ENCODE assay signal across 20 cellular contexts in genomic region chr10:86269332-86269731, GRCh38.
"Had no signal": no experiment of that assay in that cellular context is flagged by ENCODE, and none has a peak within 500 bp of the region (broad histone marks: within the 10 kb centered on the region; RNA-seq: fewer than 3 reads in every experiment).

No MANE protein-coding gene starts in this region.

- H3K36me3 Mint-ChIP-seq: activated naive CD8-positive, alpha-beta T cell; naive thymus-derived CD4-positive, alpha-beta T cell; T-cell had no signal

- H3K27ac Mint-ChIP-seq: activated naive CD8-positive, alpha-beta T cell; naive thymus-derived CD4-positive, alpha-beta T cell; T-cell had no signal

- H3K9me3 Mint-ChIP-seq: central memory CD8-positive, alpha-beta T cell had no signal

- H3K27ac ChIP-seq: body of pancreas, pancreas, suprapubic skin had no signal

- H3K4me1 ChIP-seq: body of pancreas, pancreas, suprapubic skin had no signal

- H3K9me3 ChIP-seq: body of pancreas, mucosa of descending colon, pancreas, SK-N-SH, suprapubic skin had no signal

- DNase-seq: activated CD4-positive, CD25-positive, alpha-beta regulatory T cell treated with anti-CD3 and anti-CD28 coated beads, Interleukin-2, amount 50 U/mL, for 72 hours; activated gamma-delta T cell treated with Interleukin-2 at 50 U/mL for 16 hours; activated T-cell treated with anti-CD3 and anti-CD28 coated beads, Interleukin-2, amount 50 U/mL, for 48 hours; amniotic stem cell; cortex of kidney; effector memory CD4-positive, alpha-beta T cell; foreskin melanocyte; mucosa of descending colon; stimulated activated CD4-positive, alpha-beta T cell treated with anti-CD3 and anti-CD28 coated beads, Interleukin-15, amount 100 ng/mL, for 24 hours; stimulated activated CD4-positive, alpha-beta T cell treated with anti-CD3 and anti-CD28 coated beads, Interleukin-4, amount 100 ng/mL, for 1 hour; stimulated activated naive CD4-positive, alpha-beta T cell treated with Interleukin-2 at 50 U/mL for 16 hours; T-helper 9 cell had no signal

- H3K27me3 ChIP-seq: body of pancreas, pancreas had no signal

- H3K4me3 Mint-ChIP-seq: activated naive CD8-positive, alpha-beta T cell; central memory CD8-positive, alpha-beta T cell; naive thymus-derived CD4-positive, alpha-beta T cell; T-cell had no signal

- H3K4me3 ChIP-seq: body of pancreas, mucosa of descending colon, pancreas, suprapubic skin had no signal

- H3K4me1 Mint-ChIP-seq: central memory CD8-positive, alpha-beta T cell; naive thymus-derived CD4-positive, alpha-beta T cell; T-cell had no signal

- H3K36me3 ChIP-seq: pancreas, suprapubic skin had no signal

- ATAC-seq: body of pancreas; mucosa of descending colon; naive thymus-derived CD4-positive, alpha-beta T cell; pancreas; T-cell had no signal
